1 cellular context compared by ENCODE assay signal in genomic region chr19:38441660-38442348, GRCh38.
TF ChIP-seq lines count a peak whose summit lies in the region.

No MANE protein-coding gene starts in this region.

TF ChIP-seq in IMR-90, 13 proteins besides CTCF, POLR2A, EP300 and RAD21:
- TF ChIP-seq MAFK (IDR thresholded peaks at IDR 0.05; ENCODE audit: low read depth, low read length) (no peak), CHD1 (IDR thresholded peaks at IDR 0.05; ENCODE audit: low read depth, low read length) (no peak), RFX5 (IDR thresholded peaks at IDR 0.05; ENCODE audit: low read depth, low read length) (no peak), MAZ (IDR thresholded peaks at IDR 0.05; ENCODE audit: borderline replicate concordance, low read depth, low read length) (no peak), SMC3 (IDR thresholded peaks at IDR 0.05; ENCODE audit: low read depth, low read length) (no peak), NFE2L2 (IDR thresholded peaks at IDR 0.05; ENCODE audit: low read depth, low read length) (no peak), BHLHE40 (IDR thresholded peaks at IDR 0.05; ENCODE audit: low read depth, low read length) (no peak)
